ENCODE assay signal across 1 cellular context in the genomic region with DNA sequence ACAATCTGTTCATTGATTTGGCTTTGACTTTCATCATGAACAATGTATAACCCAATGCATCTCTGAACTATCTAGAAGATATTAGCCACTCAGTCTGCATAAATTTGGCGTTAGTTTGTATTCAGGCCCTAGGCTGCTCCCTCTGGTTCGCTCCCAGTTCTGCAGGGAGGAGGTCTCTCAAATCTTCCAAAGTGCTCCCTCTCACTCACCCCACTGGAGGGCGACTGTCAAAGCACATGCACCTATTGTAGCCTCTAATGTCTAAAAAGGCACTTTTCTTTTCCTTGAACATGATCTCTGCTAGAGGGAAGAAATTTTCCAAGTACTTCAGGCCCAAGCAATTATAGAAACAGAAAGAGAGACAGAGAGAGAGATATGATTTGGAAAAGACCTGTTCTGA.
TF ChIP-seq lines count a peak whose summit lies in the region.

No MANE protein-coding gene starts in this region.

TF ChIP-seq in GM23338, 12 proteins besides CTCF, POLR2A, EP300 and RAD21:
- TF ChIP-seq, protein P1, sequence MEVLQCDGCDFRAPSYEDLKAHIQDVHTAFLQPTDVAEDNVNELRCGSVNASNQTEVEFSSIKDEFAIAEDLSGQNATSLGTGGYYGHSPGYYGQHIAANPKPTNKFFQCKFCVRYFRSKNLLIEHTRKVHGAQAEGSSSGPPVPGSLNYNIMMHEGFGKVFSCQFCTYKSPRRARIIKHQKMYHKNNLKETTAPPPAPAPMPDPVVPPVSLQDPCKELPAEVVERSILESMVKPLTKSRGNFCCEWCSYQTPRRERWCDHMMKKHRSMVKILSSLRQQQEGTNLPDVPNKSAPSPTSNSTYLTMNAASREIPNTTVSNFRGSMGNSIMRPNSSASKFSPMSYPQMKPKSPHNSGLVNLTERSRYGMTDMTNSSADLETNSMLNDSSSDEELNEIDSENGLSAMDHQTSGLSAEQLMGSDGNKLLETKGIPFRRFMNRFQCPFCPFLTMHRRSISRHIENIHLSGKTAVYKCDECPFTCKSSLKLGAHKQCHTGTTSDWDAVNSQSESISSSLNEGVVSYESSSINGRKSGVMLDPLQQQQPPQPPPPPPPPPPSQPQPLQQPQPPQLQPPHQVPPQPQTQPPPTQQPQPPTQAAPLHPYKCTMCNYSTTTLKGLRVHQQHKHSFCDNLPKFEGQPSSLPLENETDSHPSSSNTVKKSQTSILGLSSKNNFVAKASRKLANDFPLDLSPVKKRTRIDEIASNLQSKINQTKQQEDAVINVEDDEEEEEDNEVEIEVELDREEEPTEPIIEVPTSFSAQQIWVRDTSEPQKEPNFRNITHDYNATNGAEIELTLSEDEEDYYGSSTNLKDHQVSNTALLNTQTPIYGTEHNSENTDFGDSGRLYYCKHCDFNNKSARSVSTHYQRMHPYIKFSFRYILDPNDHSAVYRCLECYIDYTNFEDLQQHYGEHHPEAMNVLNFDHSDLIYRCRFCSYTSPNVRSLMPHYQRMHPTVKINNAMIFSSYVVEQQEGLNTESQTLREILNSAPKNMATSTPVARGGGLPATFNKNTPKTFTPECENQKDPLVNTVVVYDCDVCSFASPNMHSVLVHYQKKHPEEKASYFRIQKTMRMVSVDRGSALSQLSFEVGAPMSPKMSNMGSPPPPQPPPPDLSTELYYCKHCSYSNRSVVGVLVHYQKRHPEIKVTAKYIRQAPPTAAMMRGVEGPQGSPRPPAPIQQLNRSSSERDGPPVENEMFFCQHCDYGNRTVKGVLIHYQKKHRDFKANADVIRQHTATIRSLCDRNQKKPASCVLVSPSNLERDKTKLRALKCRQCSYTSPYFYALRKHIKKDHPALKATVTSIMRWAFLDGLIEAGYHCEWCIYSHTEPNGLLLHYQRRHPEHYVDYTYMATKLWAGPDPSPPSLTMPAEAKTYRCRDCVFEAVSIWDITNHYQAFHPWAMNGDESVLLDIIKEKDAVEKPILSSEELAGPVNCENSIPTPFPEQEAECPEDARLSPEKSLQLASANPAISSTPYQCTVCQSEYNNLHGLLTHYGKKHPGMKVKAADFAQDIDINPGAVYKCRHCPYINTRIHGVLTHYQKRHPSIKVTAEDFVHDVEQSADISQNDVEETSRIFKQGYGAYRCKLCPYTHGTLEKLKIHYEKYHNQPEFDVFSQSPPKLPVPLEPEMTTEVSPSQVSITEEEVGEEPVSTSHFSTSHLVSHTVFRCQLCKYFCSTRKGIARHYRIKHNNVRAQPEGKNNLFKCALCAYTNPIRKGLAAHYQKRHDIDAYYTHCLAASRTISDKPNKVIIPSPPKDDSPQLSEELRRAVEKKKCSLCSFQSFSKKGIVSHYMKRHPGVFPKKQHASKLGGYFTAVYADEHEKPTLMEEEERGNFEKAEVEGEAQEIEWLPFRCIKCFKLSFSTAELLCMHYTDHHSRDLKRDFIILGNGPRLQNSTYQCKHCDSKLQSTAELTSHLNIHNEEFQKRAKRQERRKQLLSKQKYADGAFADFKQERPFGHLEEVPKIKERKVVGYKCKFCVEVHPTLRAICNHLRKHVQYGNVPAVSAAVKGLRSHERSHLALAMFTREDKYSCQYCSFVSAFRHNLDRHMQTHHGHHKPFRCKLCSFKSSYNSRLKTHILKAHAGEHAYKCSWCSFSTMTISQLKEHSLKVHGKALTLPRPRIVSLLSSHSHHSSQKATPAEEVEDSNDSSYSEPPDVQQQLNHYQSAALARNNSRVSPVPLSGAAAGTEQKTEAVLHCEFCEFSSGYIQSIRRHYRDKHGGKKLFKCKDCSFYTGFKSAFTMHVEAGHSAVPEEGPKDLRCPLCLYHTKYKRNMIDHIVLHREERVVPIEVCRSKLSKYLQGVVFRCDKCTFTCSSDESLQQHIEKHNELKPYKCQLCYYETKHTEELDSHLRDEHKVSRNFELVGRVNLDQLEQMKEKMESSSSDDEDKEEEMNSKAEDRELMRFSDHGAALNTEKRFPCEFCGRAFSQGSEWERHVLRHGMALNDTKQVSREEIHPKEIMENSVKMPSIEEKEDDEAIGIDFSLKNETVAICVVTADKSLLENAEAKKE (CRISPR knock-in tag; IDR thresholded peaks at IDR 0.05) = no peak
- TF ChIP-seq EZH2 (IDR thresholded peaks at IDR 0.05; ENCODE audit: low read depth, unreplicated experiment) (no peak), STAT1 (IDR thresholded peaks at IDR 0.05; ENCODE audit: unreplicated experiment) (no peak), NANOG (IDR thresholded peaks at IDR 0.05; ENCODE audit: borderline replicate concordance) (no peak), ZNF331 (CRISPR knock-in tag; IDR thresholded peaks at IDR 0.05; ENCODE audit: low read depth) (no peak), ZNF114 (CRISPR knock-in tag; IDR thresholded peaks at IDR 0.05) (no peak), POLR2AphosphoS5 (IDR thresholded peaks at IDR 0.05; ENCODE audit: low read depth) (no peak), JUNB (IDR thresholded peaks at IDR 0.05; ENCODE audit: unreplicated experiment) (no peak), CREB1 (CRISPR knock-in tag; IDR thresholded peaks at IDR 0.05; ENCODE audit: low read depth) (no peak), EZH2phosphoT487 (IDR thresholded peaks at IDR 0.05; ENCODE audit: unreplicated experiment) (no peak)
- TF ChIP-seq, protein P2, sequence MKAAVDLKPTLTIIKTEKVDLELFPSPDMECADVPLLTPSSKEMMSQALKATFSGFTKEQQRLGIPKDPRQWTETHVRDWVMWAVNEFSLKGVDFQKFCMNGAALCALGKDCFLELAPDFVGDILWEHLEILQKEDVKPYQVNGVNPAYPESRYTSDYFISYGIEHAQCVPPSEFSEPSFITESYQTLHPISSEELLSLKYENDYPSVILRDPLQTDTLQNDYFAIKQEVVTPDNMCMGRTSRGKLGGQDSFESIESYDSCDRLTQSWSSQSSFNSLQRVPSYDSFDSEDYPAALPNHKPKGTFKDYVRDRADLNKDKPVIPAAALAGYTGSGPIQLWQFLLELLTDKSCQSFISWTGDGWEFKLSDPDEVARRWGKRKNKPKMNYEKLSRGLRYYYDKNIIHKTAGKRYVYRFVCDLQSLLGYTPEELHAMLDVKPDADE (IDR thresholded peaks at IDR 0.05) = no peak
- TF ChIP-seq, protein P3, sequence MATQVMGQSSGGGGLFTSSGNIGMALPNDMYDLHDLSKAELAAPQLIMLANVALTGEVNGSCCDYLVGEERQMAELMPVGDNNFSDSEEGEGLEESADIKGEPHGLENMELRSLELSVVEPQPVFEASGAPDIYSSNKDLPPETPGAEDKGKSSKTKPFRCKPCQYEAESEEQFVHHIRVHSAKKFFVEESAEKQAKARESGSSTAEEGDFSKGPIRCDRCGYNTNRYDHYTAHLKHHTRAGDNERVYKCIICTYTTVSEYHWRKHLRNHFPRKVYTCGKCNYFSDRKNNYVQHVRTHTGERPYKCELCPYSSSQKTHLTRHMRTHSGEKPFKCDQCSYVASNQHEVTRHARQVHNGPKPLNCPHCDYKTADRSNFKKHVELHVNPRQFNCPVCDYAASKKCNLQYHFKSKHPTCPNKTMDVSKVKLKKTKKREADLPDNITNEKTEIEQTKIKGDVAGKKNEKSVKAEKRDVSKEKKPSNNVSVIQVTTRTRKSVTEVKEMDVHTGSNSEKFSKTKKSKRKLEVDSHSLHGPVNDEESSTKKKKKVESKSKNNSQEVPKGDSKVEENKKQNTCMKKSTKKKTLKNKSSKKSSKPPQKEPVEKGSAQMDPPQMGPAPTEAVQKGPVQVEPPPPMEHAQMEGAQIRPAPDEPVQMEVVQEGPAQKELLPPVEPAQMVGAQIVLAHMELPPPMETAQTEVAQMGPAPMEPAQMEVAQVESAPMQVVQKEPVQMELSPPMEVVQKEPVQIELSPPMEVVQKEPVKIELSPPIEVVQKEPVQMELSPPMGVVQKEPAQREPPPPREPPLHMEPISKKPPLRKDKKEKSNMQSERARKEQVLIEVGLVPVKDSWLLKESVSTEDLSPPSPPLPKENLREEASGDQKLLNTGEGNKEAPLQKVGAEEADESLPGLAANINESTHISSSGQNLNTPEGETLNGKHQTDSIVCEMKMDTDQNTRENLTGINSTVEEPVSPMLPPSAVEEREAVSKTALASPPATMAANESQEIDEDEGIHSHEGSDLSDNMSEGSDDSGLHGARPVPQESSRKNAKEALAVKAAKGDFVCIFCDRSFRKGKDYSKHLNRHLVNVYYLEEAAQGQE (IDR thresholded peaks at IDR 0.05; ENCODE audit: unreplicated experiment) = no peak
TF ChIP-seq in GM23338: peak in this region for 0.
